1 cellular context compared by ENCODE assay signal in genomic region chr2:26178746-26179436, GRCh38.
TF ChIP-seq lines count a peak whose summit lies in the region.

No MANE protein-coding gene starts in this region.

TF ChIP-seq in K562, 482 proteins besides CTCF, POLR2A, EP300 and RAD21 (continued from another document):
- TF ChIP-seq MCM3 (IDR thresholded peaks at IDR 0.05) = no peak
- TF ChIP-seq C11orf30 (IDR thresholded peaks at IDR 0.05; ENCODE audit: low read depth) = no peak
- TF ChIP-seq, protein P1, sequence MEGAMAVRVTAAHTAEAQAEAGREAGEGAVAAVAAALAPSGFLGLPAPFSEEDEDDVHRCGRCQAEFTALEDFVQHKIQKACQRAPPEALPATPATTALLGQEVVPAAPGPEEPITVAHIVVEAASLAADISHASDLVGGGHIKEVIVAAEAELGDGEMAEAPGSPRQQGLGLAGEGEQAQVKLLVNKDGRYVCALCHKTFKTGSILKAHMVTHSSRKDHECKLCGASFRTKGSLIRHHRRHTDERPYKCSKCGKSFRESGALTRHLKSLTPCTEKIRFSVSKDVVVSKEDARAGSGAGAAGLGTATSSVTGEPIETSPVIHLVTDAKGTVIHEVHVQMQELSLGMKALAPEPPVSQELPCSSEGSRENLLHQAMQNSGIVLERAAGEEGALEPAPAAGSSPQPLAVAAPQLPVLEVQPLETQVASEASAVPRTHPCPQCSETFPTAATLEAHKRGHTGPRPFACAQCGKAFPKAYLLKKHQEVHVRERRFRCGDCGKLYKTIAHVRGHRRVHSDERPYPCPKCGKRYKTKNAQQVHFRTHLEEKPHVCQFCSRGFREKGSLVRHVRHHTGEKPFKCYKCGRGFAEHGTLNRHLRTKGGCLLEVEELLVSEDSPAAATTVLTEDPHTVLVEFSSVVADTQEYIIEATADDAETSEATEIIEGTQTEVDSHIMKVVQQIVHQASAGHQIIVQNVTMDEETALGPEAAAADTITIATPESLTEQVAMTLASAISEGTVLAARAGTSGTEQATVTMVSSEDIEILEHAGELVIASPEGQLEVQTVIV (CRISPR knock-in tag; IDR thresholded peaks at IDR 0.05; ENCODE audit: borderline replicate concordance) = no peak
- no peak for TF ChIP-seq ZNF175 (CRISPR knock-in tag; IDR thresholded peaks at IDR 0.05; ENCODE audit: low read depth)
- no peak for TF ChIP-seq ZNF3 (CRISPR knock-in tag; IDR thresholded peaks at IDR 0.05)
- no peak for TF ChIP-seq PHB2 (IDR thresholded peaks at IDR 0.05; ENCODE audit: low read depth)
- no peak for TF ChIP-seq TEAD2 (tag; IDR thresholded peaks at IDR 0.05)
- TF ChIP-seq DPF2 (IDR thresholded peaks at IDR 0.05) = no peak
- TF ChIP-seq KDM5B (IDR thresholded peaks at IDR 0.05; ENCODE audit: insufficient replicate concordance, low read depth, low read length) = no peak
- TF ChIP-seq, protein P2, sequence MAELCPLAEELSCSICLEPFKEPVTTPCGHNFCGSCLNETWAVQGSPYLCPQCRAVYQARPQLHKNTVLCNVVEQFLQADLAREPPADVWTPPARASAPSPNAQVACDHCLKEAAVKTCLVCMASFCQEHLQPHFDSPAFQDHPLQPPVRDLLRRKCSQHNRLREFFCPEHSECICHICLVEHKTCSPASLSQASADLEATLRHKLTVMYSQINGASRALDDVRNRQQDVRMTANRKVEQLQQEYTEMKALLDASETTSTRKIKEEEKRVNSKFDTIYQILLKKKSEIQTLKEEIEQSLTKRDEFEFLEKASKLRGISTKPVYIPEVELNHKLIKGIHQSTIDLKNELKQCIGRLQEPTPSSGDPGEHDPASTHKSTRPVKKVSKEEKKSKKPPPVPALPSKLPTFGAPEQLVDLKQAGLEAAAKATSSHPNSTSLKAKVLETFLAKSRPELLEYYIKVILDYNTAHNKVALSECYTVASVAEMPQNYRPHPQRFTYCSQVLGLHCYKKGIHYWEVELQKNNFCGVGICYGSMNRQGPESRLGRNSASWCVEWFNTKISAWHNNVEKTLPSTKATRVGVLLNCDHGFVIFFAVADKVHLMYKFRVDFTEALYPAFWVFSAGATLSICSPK (IDR thresholded peaks at IDR 0.05; ENCODE audit: borderline replicate concordance) = no peak
- TF ChIP-seq SPI1 (IDR thresholded peaks at IDR 0.05; ENCODE audit: borderline replicate concordance, low read depth, low read length) = no peak
- TF ChIP-seq KDM4B (IDR thresholded peaks at IDR 0.05; ENCODE audit: borderline replicate concordance in 2 of 2, low read depth in 1 of 2) = no peak
- TF ChIP-seq CEBPB (tag; IDR thresholded peaks at IDR 0.05) = no peak
- peak; percentile 46 for TF ChIP-seq POLR2G (IDR thresholded peaks at IDR 0.05; ENCODE audit: low read depth, low read length)
- TF ChIP-seq NR4A1 (CRISPR knock-in tag; IDR thresholded peaks at IDR 0.05) = no peak
- TF ChIP-seq NR4A1 (tag; IDR thresholded peaks at IDR 0.05) = no peak
- TF ChIP-seq MTF1 (CRISPR knock-in tag; IDR thresholded peaks at IDR 0.05; ENCODE audit: borderline replicate concordance) = no peak
- TF ChIP-seq, protein P3, sequence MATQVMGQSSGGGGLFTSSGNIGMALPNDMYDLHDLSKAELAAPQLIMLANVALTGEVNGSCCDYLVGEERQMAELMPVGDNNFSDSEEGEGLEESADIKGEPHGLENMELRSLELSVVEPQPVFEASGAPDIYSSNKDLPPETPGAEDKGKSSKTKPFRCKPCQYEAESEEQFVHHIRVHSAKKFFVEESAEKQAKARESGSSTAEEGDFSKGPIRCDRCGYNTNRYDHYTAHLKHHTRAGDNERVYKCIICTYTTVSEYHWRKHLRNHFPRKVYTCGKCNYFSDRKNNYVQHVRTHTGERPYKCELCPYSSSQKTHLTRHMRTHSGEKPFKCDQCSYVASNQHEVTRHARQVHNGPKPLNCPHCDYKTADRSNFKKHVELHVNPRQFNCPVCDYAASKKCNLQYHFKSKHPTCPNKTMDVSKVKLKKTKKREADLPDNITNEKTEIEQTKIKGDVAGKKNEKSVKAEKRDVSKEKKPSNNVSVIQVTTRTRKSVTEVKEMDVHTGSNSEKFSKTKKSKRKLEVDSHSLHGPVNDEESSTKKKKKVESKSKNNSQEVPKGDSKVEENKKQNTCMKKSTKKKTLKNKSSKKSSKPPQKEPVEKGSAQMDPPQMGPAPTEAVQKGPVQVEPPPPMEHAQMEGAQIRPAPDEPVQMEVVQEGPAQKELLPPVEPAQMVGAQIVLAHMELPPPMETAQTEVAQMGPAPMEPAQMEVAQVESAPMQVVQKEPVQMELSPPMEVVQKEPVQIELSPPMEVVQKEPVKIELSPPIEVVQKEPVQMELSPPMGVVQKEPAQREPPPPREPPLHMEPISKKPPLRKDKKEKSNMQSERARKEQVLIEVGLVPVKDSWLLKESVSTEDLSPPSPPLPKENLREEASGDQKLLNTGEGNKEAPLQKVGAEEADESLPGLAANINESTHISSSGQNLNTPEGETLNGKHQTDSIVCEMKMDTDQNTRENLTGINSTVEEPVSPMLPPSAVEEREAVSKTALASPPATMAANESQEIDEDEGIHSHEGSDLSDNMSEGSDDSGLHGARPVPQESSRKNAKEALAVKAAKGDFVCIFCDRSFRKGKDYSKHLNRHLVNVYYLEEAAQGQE (CRISPR knock-in tag; IDR thresholded peaks at IDR 0.05; ENCODE audit: low read depth) = no peak
- no peak for TF ChIP-seq TGIF2 (CRISPR knock-in tag; IDR thresholded peaks at IDR 0.05)
- no peak for TF ChIP-seq ELK1 (CRISPR knock-in tag; IDR thresholded peaks at IDR 0.05)
- TF ChIP-seq ZNF263 (CRISPR knock-in tag; IDR thresholded peaks at IDR 0.05; ENCODE audit: borderline replicate concordance) = peak; percentile 55; the same call in 1 of the 2 replicates
- TF ChIP-seq EGR1 (conservative IDR thresholded peaks at IDR 0.05) = peak; percentile 79
- TF ChIP-seq U2AF1 (optimal IDR thresholded peaks at IDR 0.05; ENCODE audit: low read depth, low read length) = no peak
- 0 out of 2 replicates have a peak, but pooled peaks have one; percentile 25 for TF ChIP-seq CXXC5 (CRISPR knock-in tag; IDR thresholded peaks at IDR 0.05)
- no peak for TF ChIP-seq GATA2 (CRISPR knock-in tag; IDR thresholded peaks at IDR 0.05)
